20 cellular contexts compared by ENCODE assay signal in genomic region chr7:44762726-44763522, GRCh38.
"Had no signal": no experiment of that assay in that cellular context is flagged by ENCODE, and none has a peak within 500 bp of the region (broad histone marks: within the 10 kb centered on the region; RNA-seq: fewer than 3 reads in every experiment).

No MANE protein-coding gene starts in this region.

- H3K27me3 ChIP-seq: ascending aorta, colonic mucosa, esophagus muscularis mucosa, neutrophil, transverse colon, vagina had no signal

- H3K9me3 ChIP-seq: ascending aorta, colonic mucosa, esophagus muscularis mucosa, lower lobe of right lung, neutrophil, transverse colon, vagina had no signal

- H3K4me3 ChIP-seq: ascending aorta, colonic mucosa, esophagus muscularis mucosa, lower lobe of right lung, transverse colon, vagina had no signal

- DNase-seq: activated CD4-positive, alpha-beta memory T cell treated with anti-CD3 and anti-CD28 coated beads, Interleukin-2, amount 10 ng/mL, durations not matched to agents 7 days and 5 days; activated CD4-positive, alpha-beta T cell treated with anti-CD3 and anti-CD28 coated beads for 48 hours; activated CD4-positive, CD25-positive, alpha-beta regulatory T cell; activated naive CD4-positive, alpha-beta T cell treated with anti-CD3 and anti-CD28 coated beads, Interleukin-2, amount 50 U/mL, for 16 hours; activated T-cell treated with anti-CD3 and anti-CD28 coated beads, Interleukin-2, amount 50 U/mL, for 24 hours; colonic mucosa; hippocampal formation; islet precursor cell; left colon; lower lobe of right lung; stimulated activated CD4-positive, alpha-beta T cell treated with anti-CD3 and anti-CD28 coated beads, Interleukin-12 subunit alpha, Interleukin-12 subunit beta, amount 100 ng/mL, for 4 hours; stimulated activated CD4-positive, alpha-beta T cell treated with anti-CD3 and anti-CD28 coated beads, Interleukin-1b, Interleukin-23, amount 100 ng/mL, for 48 hours; T-cell; T-helper 9 cell; transverse colon had no signal

- H3K27ac ChIP-seq: ascending aorta, colonic mucosa, lower lobe of right lung, neutrophil, parathyroid adenoma, vagina had no signal
